In genomic region chr7:24767878-24768569, GRCh38 we compare ENCODE assay signal across 26 cellular contexts. TPM values are rescaled to one million over a fixed set of nuclear protein-coding genes. Genes with fewer than 3 reads are reported as not detected.
DNase-seq lines count a peak whose midpoint lies in the region; ATAC-seq, FAIRE-seq and TF ChIP-seq lines count a peak whose summit lies in the region.
"Had no signal": no experiment of that assay in that cellular context is flagged by ENCODE, and none has a peak within 500 bp of the region (broad histone marks: within the 10 kb centered on the region; RNA-seq: fewer than 3 reads in every experiment).

No MANE protein-coding gene starts in this region.

- H3K9me3 Mint-ChIP-seq in neural progenitor cell: peaks cover 14% of the 10 kb centered on the region

- BruUV-seq in GM12878 (replicated peaks; lab: Mats Ljungman, UMichigan): no TSS peak

- no peaks in the 10 kb centered on the region for H3K4me1 Mint-ChIP-seq in neural progenitor cell

- SMC1A ChIA-PET in GM12878 (lab: Charles Lee; ENCODE audit: uncharacterized antibody, unreplicated experiment): interaction anchor here (1.3 to 2.3 kb wide), 3 partner anchors 10 to 12 kb away, joined by 4 to 5 read pairs (median 4); no protein-coding TSS in a partner anchor

- no peaks in the 10 kb centered on the region for H3F3A ChIP-seq in neural progenitor cell (ENCODE audit: low read depth)

- TF ChIP-seq RAD21 in Ishikawa (IDR thresholded peaks at IDR 0.05; ENCODE audit: low read depth): peak; percentile 34; the same call in 1 of the 2 replicates
- no peak for TF ChIP-seq RAD21 in GM12878 (IDR thresholded peaks at IDR 0.05; ENCODE audit: insufficient read depth, low read depth, low read length)

- H2AFZ ChIP-seq in GM12878 (ENCODE audit: control insufficient read depth, low read depth, low read length) (no peak overlapping the region; the same call in 1 of the 2 replicates), neural progenitor cell (replicated peaks) (peak overlapping the region; percentile 77)
- H2AFZ ChIP-seq: hepatocyte had no signal

- H3K4me1 ChIP-seq in GM12878 (ENCODE audit: control insufficient read depth, insufficient read depth, low read length) (peaks cover 23% of the 10 kb centered on the region), neural progenitor cell (no peaks in the 10 kb centered on the region)
- H3K4me1 ChIP-seq: stomach had no signal

- in situ Hi-C loops in GM12878 (cut with MboI): no loop called here

- H3K4me3 Mint-ChIP-seq in neural progenitor cell: no peak overlapping the region
- H3K4me3 Mint-ChIP-seq: T-helper 1 cell treated with Interleukin-12 subunit alpha and Interleukin-12 subunit beta and Interleukin-4 antibody, amounts not matched to agents 30 μg/mL and 1 μg/mL, for 36 hours had no signal

- POLR2A ChIA-PET in GM12878 (lab: Charles Lee): no interaction called here

- H3K27me3 Mint-ChIP-seq in neural progenitor cell (ENCODE audit: insufficient read depth, low read depth): peaks cover 5% of the 10 kb centered on the region

- 72% methylated on average over 9 of the region's 9 CpGs for WGBS in GM12878 (ENCODE audit: insufficient coverage, insufficient replicate concordance, low lambda C conversion rate, missing lambda C conversion rate)

- no peak for FAIRE-seq in GM12878 (lab: Jason Lieb, UNC)
- FAIRE-seq: D721Med, GM19239, islet of Langerhans had no signal

- DNase-seq in NCI-H146 (lab: John Stamatoyannopoulos, UW) (peak; percentile 15), NCI-H146 treated with DMSO at 0.1 percent for 48 hours (lab: John Stamatoyannopoulos, UW; ENCODE audit: unreplicated experiment) (no peak), GM12878 (ENCODE audit: low read depth, low spot score) (no peak), neural progenitor cell (ENCODE audit: low spot score) (no peak), NK-92 (lab: John Stamatoyannopoulos, UW; ENCODE audit: unreplicated experiment) (no peak), NCI-H2029 treated with DMSO at 0.1 percent for 48 hours (lab: John Stamatoyannopoulos, UW) (no peak)
- no peak for DNase-seq in stimulated activated naive CD4-positive, alpha-beta T cell (lab: John Stamatoyannopoulos, UW)
- DNase-seq: 8988T; C1 segment of cervical spinal cord; foreskin fibroblast; Kasumi-1; NCI-H1105; NCI-H2171; NCI-H774; stimulated activated CD4-positive, alpha-beta T cell treated with anti-CD3 and anti-CD28 coated beads, Interleukin-4, amount 100 ng/mL, for 1 hour; stomach; trophoblast cell had no signal

- CTCF ChIA-PET in GM12878 (lab: Yijun Ruan, JAX): interaction anchor here (1.0 to 1.2 kb wide), 2 partner anchors 170 to 221 kb away, joined by 3 to 5 read pairs; no protein-coding TSS in a partner anchor

- H3K9me3 ChIP-seq in GM12878 (replicated peaks; ENCODE audit: control insufficient read depth, insufficient read depth, low read length) (no peaks in the 10 kb centered on the region; the same call in 1 of the 3 replicates), neural progenitor cell (ENCODE audit: low read depth) (no peaks in the 10 kb centered on the region)
- H3K9me3 ChIP-seq: neutrophil had no signal

- H3K4me2 ChIP-seq in GM12878 (ENCODE audit: control insufficient read depth, insufficient read depth) (no peak overlapping the region), neural progenitor cell (no peak overlapping the region)
- H3K4me2 ChIP-seq: hepatocyte, smooth muscle cell had no signal

- H4K20me1 ChIP-seq in GM12878 (ENCODE audit: control insufficient read depth, insufficient read depth) (no peaks in the 10 kb centered on the region), neural progenitor cell (ENCODE audit: low read depth) (no peaks in the 10 kb centered on the region)

- H3K27ac Mint-ChIP-seq in neural progenitor cell: no peak overlapping the region

- no peaks in the 10 kb centered on the region for H3K79me2 ChIP-seq in GM12878 (ENCODE audit: control insufficient read depth, insufficient read depth, low read length)
- no peaks in the 10 kb centered on the region for H3K79me2 ChIP-seq in neural progenitor cell (ENCODE audit: low read depth)
- H3K79me2 ChIP-seq: hepatocyte had no signal

- TF ChIP-seq POLR2A in GM12878 (IDR thresholded peaks at IDR 0.05; ENCODE audit: low read depth, low read length): no peak

- no peaks in the 10 kb centered on the region for H3K36me3 Mint-ChIP-seq in neural progenitor cell

- peak; percentile 23; the same call in 1 of the 3 replicates for ATAC-seq in GM12878

- H3K27ac ChIP-seq in GM12878 (ENCODE audit: control insufficient read depth, insufficient read depth): no peak overlapping the region
- H3K27ac ChIP-seq in neural progenitor cell: no peak overlapping the region
- H3K27ac ChIP-seq: hepatocyte, neutrophil, stomach had no signal

- RAD21 ChIA-PET in GM12878 (lab: Charles Lee; ENCODE audit: unreplicated experiment): interaction anchor here (0.8 kb wide), 1 partner anchor 9 kb away, joined by 4 read pairs; no protein-coding TSS in a partner anchor

- no peak for TF ChIP-seq CTCF in GM12878 (IDR thresholded peaks at IDR 0.05 in 2 of 3, conservative IDR thresholded peaks at IDR 0.05 in 1 of 3; ENCODE audit: control insufficient read depth in 2 of 3, extremely low read depth in 1 of 3, insufficient read depth in 1 of 3, low read depth in 3 of 3, low read length in 3 of 3)
- peak; percentile 26 for TF ChIP-seq CTCF in neural progenitor cell (IDR thresholded peaks at IDR 0.05)

- H3K4me3 ChIP-seq in GM12878: no peak overlapping the region
- no peak overlapping the region for H3K4me3 ChIP-seq in neural progenitor cell
- H3K4me3 ChIP-seq: hepatocyte, lung, smooth muscle cell, stomach had no signal

- H3K9ac ChIP-seq in GM12878 (ENCODE audit: control insufficient read depth, insufficient read depth, low read length) (no peak overlapping the region), neural progenitor cell (no peak overlapping the region)

- H3K36me3 ChIP-seq in GM12878 (ENCODE audit: control insufficient read depth in 2 of 2, insufficient read depth in 2 of 2, low read length in 1 of 2) (no peaks in the 10 kb centered on the region), neural progenitor cell (no peaks in the 10 kb centered on the region)
- H3K36me3 ChIP-seq: neutrophil, stomach had no signal

- TF ChIP-seq EP300 in Ishikawa (IDR thresholded peaks at IDR 0.05; ENCODE audit: borderline replicate concordance): no peak
- TF ChIP-seq EP300 in GM12878 (IDR thresholded peaks at IDR 0.05; ENCODE audit: borderline replicate concordance in 1 of 2, control insufficient read depth in 1 of 2, low read depth in 2 of 2, low read length in 2 of 2): no peak

- intact Hi-C loops in GM12878 (cut with micrococcal nuclease; ENCODE audit: unreplicated experiment): no loop called here

- H3K27me3 ChIP-seq in GM12878 (replicated peaks in 1 of 2; ENCODE audit: control insufficient read depth in 2 of 2, insufficient read depth in 2 of 2, low read length in 1 of 2): no peaks in the 10 kb centered on the region
- no peaks in the 10 kb centered on the region for H3K27me3 ChIP-seq in neural progenitor cell
- H3K27me3 ChIP-seq: hepatocyte had no signal

TF ChIP-seq in Ishikawa, 13 proteins besides CTCF, POLR2A, EP300 and RAD21 (continues in another document):
- TF ChIP-seq TAF1 (IDR thresholded peaks at IDR 0.05; ENCODE audit: low read depth) (no peak), EGR1 (IDR thresholded peaks at IDR 0.05) (no peak), FOXM1 (IDR thresholded peaks at IDR 0.05; ENCODE audit: borderline replicate concordance, low read depth) (no peak), TEAD4 (IDR thresholded peaks at IDR 0.05) (no peak), NFIC (IDR thresholded peaks at IDR 0.05) (no peak), MAX (IDR thresholded peaks at IDR 0.05) (no peak)

TF ChIP-seq in GM12878, 131 proteins besides CTCF, POLR2A, EP300 and RAD21:
- 0 out of 2 replicates have a peak, but pooled peaks have one; percentile 8 for TF ChIP-seq MTA3 (IDR thresholded peaks at IDR 0.05; ENCODE audit: borderline replicate concordance, low read length)
- TF ChIP-seq ATF7 (IDR thresholded peaks at IDR 0.05; ENCODE audit: low read depth): no peak
- TF ChIP-seq RUNX3 (IDR thresholded peaks at IDR 0.05; ENCODE audit: low read length): peak; percentile 54

RNA-seq across cellular contexts. Expression of gene GSDME, which starts 10.8 kb away (rescaled TPM):
- total RNA-seq in GM12878 (2013; cell fraction: nucleolus; rRNA removed): 50.8 and 52.0 TPM in 2 replicates
- 140 and 149 TPM in 2 replicates for total RNA-seq in GM12878 (2014; rRNA removed)
- total RNA-seq in GM12878 (2014; rRNA removed; fragmentation: Illumina TruSeq; extraction: Trizol): 95.2 and 96.2 TPM in 2 replicates
- total RNA-seq in GM12878 (2021): 114 and 116 TPM in 2 replicates
- 78.4 TPM for polyA plus RNA-seq in GM12878 (2011; ENCODE audit: low read depth)
- 19.7 and 23.7 TPM in 2 replicates for polyA plus RNA-seq in GM12878 (2011; rRNA removed)
- 18.6 and 22.3 TPM in 2 replicates for polyA plus RNA-seq in GM12878 (2011; cell fraction: cytosol; rRNA removed)
- polyA plus RNA-seq in GM12878 (2011; cell fraction: nucleus; rRNA removed): 30.2 and 33.1 TPM in 2 replicates
- 92.4 and 94.8 TPM in 2 replicates for polyA plus RNA-seq in GM12878 (2012)
- 141 and 143 TPM in 2 replicates for polyA plus RNA-seq in GM12878 (2014; fragmentation: Illumina TruSeq; extraction: Trizol)
- polyA plus RNA-seq in GM12878 (2014; fragmentation: Nextera tagmentation; extraction: Ambion mirVana): 10 to 100 TPM; 62.5 to 83.7 TPM
- 128 and 141 TPM in 2 replicates for polyA plus RNA-seq in GM12878 (2014; rRNA removed)
- polyA plus RNA-seq in GM12878 (2016; fragmentation: Nextera tagmentation; extraction: Ambion mirVana): 100 to 1,000 TPM; 242 to 245 TPM
- polyA minus RNA-seq in GM12878 (2011; rRNA and poly(A)+ RNA removed): 27.0 and 41.7 TPM in 2 replicates
- 6.1 and 7.5 TPM in 2 replicates for polyA minus RNA-seq in GM12878 (2011; cell fraction: cytosol; rRNA and poly(A)+ RNA removed)
- 12.8 and 19.2 TPM in 2 replicates for polyA minus RNA-seq in GM12878 (2011; cell fraction: nucleus; rRNA and poly(A)+ RNA removed)
- total RNA-seq in neural progenitor cell (ENCODE audit: low replicate concordance): 12.8 and 15.5 TPM in 2 replicates
